Comparison of ENCODE assay signal across 24 cellular contexts in the genomic region with DNA sequence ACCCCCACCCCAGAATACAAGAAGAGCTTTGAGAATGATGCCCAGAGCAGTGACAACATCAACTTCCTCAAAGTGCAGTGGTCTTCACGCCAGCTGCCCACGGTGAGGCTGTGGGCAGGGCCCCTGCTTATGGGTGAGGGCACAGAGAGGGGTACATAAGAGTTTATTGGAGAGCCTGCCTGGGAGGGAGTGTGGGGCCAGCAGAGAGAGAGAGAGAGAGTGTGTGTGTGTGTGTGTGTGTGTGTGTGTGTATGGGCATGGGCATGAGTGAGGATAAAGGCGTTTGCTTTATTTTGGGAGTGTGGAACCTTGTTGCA. TPM values are rescaled to one million over a fixed set of nuclear protein-coding genes. Genes with fewer than 3 reads are reported as not detected.
DNase-seq lines count a peak whose midpoint lies in the region; ATAC-seq and TF ChIP-seq lines count a peak whose summit lies in the region.
"Had no signal": no experiment of that assay in that cellular context is flagged by ENCODE, and none has a peak within 500 bp of the region (broad histone marks: within the 10 kb centered on the region; RNA-seq: fewer than 3 reads in every experiment).

No MANE protein-coding gene starts in this region.

- 93% methylated on average over 3 of the region's 3 CpGs; no CpG with 5 or more reads in 1 of the 2 experiments for WGBS in endodermal cell (ENCODE audit: insufficient coverage in 1 of 2, insufficient read length in 1 of 2), 2 experiments
- WGBS in esophagus squamous epithelium, 2 donors = 39 to 68% methylated on average over 3 of the region's 3 CpGs

- H3K27me3 ChIP-seq in endodermal cell (ENCODE audit: control insufficient read depth, insufficient read depth, low read length, poor library complexity, severe bottlenecking) = peaks cover 3% of the 10 kb centered on the region
- H3K27me3 ChIP-seq in uterus = no peaks in the 10 kb centered on the region
- peaks cover 0 to under 1% (median 0%) of the 10 kb centered on the region in 4 donors for H3K27me3 ChIP-seq in esophagus squamous epithelium
- H3K27me3 ChIP-seq: right atrium auricular region, tibial nerve had no signal

- H3K4me1 Mint-ChIP-seq in HFFc6 (ENCODE audit: low read depth) (peaks cover 14% of the 10 kb centered on the region), endodermal cell (peaks cover 9% of the 10 kb centered on the region)
- peaks cover 19% of the 10 kb centered on the region for H3K4me1 Mint-ChIP-seq in stimulated activated effector memory CD8-positive, alpha-beta T cell treated with anti-CD3 and anti-CD28 coated beads, Interleukin-12 subunit alpha, Interleukin-12 subunit beta, amount 100 ng/mL, for 72 hours

- H3K27ac Mint-ChIP-seq in HFFc6 = peak overlapping the region; percentile 9; the same call in 1 of the 2 replicates
- H3K27ac Mint-ChIP-seq in endodermal cell = no peak overlapping the region
- H3K27ac Mint-ChIP-seq in stimulated activated effector memory CD8-positive, alpha-beta T cell treated with anti-CD3 and anti-CD28 coated beads, Interleukin-12 subunit alpha, Interleukin-12 subunit beta, amount 100 ng/mL, for 72 hours = peak overlapping the region; percentile 83
- H3K27ac Mint-ChIP-seq: activated T-helper 1 cell treated with anti-CD3 and anti-CD28 coated beads, Interleukin-12 subunit alpha, Interleukin-12 subunit beta, Interleukin-2, Interleukin-4 antibody, amounts not matched to agents 30 ng/mL and 10 ng/mL and 1 ng/mL, durations not matched to agents 14 hours and 24 hours and 36 hours had no signal

- TF ChIP-seq CTCF in HFFc6 (IDR thresholded peaks at IDR 0.05) (no peak), endodermal cell (conservative IDR thresholded peaks at IDR 0.05) (no peak), uterus (IDR thresholded peaks at IDR 0.05) (no peak), esophagus squamous epithelium (IDR thresholded peaks at IDR 0.05) (no peak)

- no peaks in the 10 kb centered on the region for H3K4me1 ChIP-seq in endodermal cell (ENCODE audit: control insufficient read depth, insufficient read depth, low read length)
- H3K4me1 ChIP-seq in uterus = peaks cover 0 to 7% of the 10 kb centered on the region in 2 donors
- peaks cover 9 to 44% (median 16%) of the 10 kb centered on the region in 3 donors for H3K4me1 ChIP-seq in esophagus squamous epithelium

- H3K36me3 ChIP-seq in endodermal cell (ENCODE audit: control insufficient read depth, insufficient read depth, low read length) = peaks cover 91% of the 10 kb centered on the region
- H3K36me3 ChIP-seq in uterus = no peaks in the 10 kb centered on the region
- peaks cover 56 to 91% (median 56%) of the 10 kb centered on the region in 3 donors for H3K36me3 ChIP-seq in esophagus squamous epithelium

- TF ChIP-seq POLR2A in uterus (IDR thresholded peaks at IDR 0.05) (no peak), esophagus squamous epithelium (IDR thresholded peaks at IDR 0.05) (no peak)

- H3K27ac ChIP-seq in endodermal cell (ENCODE audit: low read depth, low read length) (no peak overlapping the region), uterus (no peak overlapping the region), esophagus squamous epithelium (no peak overlapping the region)
- H3K27ac ChIP-seq: C4-2B, cardiac muscle cell, right atrium auricular region, tibial nerve had no signal

- H3K9me3 Mint-ChIP-seq in HFFc6 = no peaks in the 10 kb centered on the region
- no peaks in the 10 kb centered on the region for H3K9me3 Mint-ChIP-seq in endodermal cell
- no peaks in the 10 kb centered on the region for H3K9me3 Mint-ChIP-seq in stimulated activated effector memory CD8-positive, alpha-beta T cell treated with anti-CD3 and anti-CD28 coated beads, Interleukin-12 subunit alpha, Interleukin-12 subunit beta, amount 100 ng/mL, for 72 hours
- H3K9me3 Mint-ChIP-seq: activated T-helper 1 cell treated with anti-CD3 and anti-CD28 coated beads, Interleukin-12 subunit alpha, Interleukin-12 subunit beta, Interleukin-2, Interleukin-4 antibody, amounts not matched to agents 30 ng/mL and 10 ng/mL and 1 ng/mL, durations not matched to agents 14 hours and 24 hours and 36 hours; T-cell had no signal

- no peak for ATAC-seq in stimulated activated effector memory CD8-positive, alpha-beta T cell treated with anti-CD3 and anti-CD28 coated beads, Interleukin-12 subunit alpha, Interleukin-12 subunit beta, amount 100 ng/mL, for 72 hours
- ATAC-seq: left cardiac atrium; stimulated activated naive CD8-positive, alpha-beta T cell treated with anti-CD3 and anti-CD28 coated beads, Interleukin-15, Interleukin-2, amounts not matched to agents 100 U/mL and 50 U/mL, for 24 hours; T-cell had no signal

- H3K4me3 ChIP-seq in endodermal cell (ENCODE audit: low read length) (no peak overlapping the region), uterus (no peak overlapping the region), esophagus squamous epithelium (no peak overlapping the region)
- H3K4me3 ChIP-seq: cardiac muscle cell, HAP-1, right atrium auricular region, tibial nerve had no signal

- H3K9ac ChIP-seq in endodermal cell (ENCODE audit: extremely low read depth, low read length, poor library complexity, severe bottlenecking) = no peak overlapping the region

- H3K36me3 Mint-ChIP-seq in HFFc6 (ENCODE audit: low read depth) (peaks cover 30% of the 10 kb centered on the region), endodermal cell (ENCODE audit: low read depth) (peaks cover 72% of the 10 kb centered on the region)
- peaks cover 65% of the 10 kb centered on the region for H3K36me3 Mint-ChIP-seq in stimulated activated effector memory CD8-positive, alpha-beta T cell treated with anti-CD3 and anti-CD28 coated beads, Interleukin-12 subunit alpha, Interleukin-12 subunit beta, amount 100 ng/mL, for 72 hours

- peaks cover 10% of the 10 kb centered on the region for H3K27me3 Mint-ChIP-seq in HFFc6 (ENCODE audit: insufficient read depth)
- H3K27me3 Mint-ChIP-seq in endodermal cell (ENCODE audit: insufficient read depth) = peaks cover 6% of the 10 kb centered on the region

- DNase-seq in activated CD4-positive, CD25-positive, alpha-beta regulatory T cell treated with anti-CD3 and anti-CD28 coated beads, Interleukin-2, amount 50 U/mL, for 72 hours = peak; percentile 17
- DNase-seq in activated CD4-positive, CD25-positive, alpha-beta regulatory T cell (lab: John Stamatoyannopoulos, UW) = no peak
- DNase-seq in HFFc6 (no peak), endodermal cell (peak; percentile 12), uterus (no peak), esophagus squamous epithelium (lab: John Stamatoyannopoulos, UW) (no peak), DMS53 (lab: John Stamatoyannopoulos, UW) (no peak)
- no peak for DNase-seq in stimulated activated effector memory CD8-positive, alpha-beta T cell treated with anti-CD3 and anti-CD28 coated beads, Interleukin-12 subunit alpha, Interleukin-12 subunit beta, amount 100 ng/mL, for 72 hours (ENCODE audit: low spot score in 2 of 2)
- DNase-seq: DMS153; GF-D8; left cardiac atrium; NCI-H526 treated with DMSO at 0.1 percent for 48 hours; stimulated activated CD4-positive, alpha-beta T cell treated with anti-CD3 and anti-CD28 coated beads, Interleukin-15, amount 100 ng/mL, for 24 hours; stimulated activated naive CD8-positive, alpha-beta T cell treated with anti-CD3 and anti-CD28 coated beads, Interleukin-15, Interleukin-2, amounts not matched to agents 100 U/mL and 50 U/mL, for 24 hours had no signal

- H3K4me3 Mint-ChIP-seq in HFFc6 = no peak overlapping the region
- no peak overlapping the region for H3K4me3 Mint-ChIP-seq in endodermal cell
- no peak overlapping the region for H3K4me3 Mint-ChIP-seq in stimulated activated effector memory CD8-positive, alpha-beta T cell treated with anti-CD3 and anti-CD28 coated beads, Interleukin-12 subunit alpha, Interleukin-12 subunit beta, amount 100 ng/mL, for 72 hours
- H3K4me3 Mint-ChIP-seq: activated T-helper 1 cell treated with anti-CD3 and anti-CD28 coated beads, Interleukin-12 subunit alpha, Interleukin-12 subunit beta, Interleukin-2, Interleukin-4 antibody, amounts not matched to agents 30 ng/mL and 10 ng/mL and 1 ng/mL, durations not matched to agents 14 hours and 24 hours and 36 hours; T-cell had no signal

- intact Hi-C loops in uterus (cut with DNase I; ENCODE audit: low total_unique reads) = no loop called here
- intact Hi-C loops in esophagus squamous epithelium (cut with DNase I) = no loop called here

- H3K9me3 ChIP-seq in endodermal cell (ENCODE audit: control insufficient read depth, low read length) = no peaks in the 10 kb centered on the region
- no peaks in the 10 kb centered on the region for H3K9me3 ChIP-seq in uterus
- no peaks in the 10 kb centered on the region for H3K9me3 ChIP-seq in esophagus squamous epithelium
- H3K9me3 ChIP-seq: HAP-1, right atrium auricular region, tibial nerve had no signal

RNA-seq across cellular contexts. Expression of a gene that starts 9.5 kb away (rescaled TPM):
- total RNA-seq in HFFc6 (2021; fragmentation: NEBNext Ultra II Directional; extraction: Animal tissue kit (Norgen Biotek cat#: 25700)) = not detected
- total RNA-seq in endodermal cell (under 1 TPM in 1 of 2 donors, not detected in 1; 0.92 TPM), uterus (not detected), esophagus squamous epithelium (not detected)
- polyA plus RNA-seq in endodermal cell (2013, experiment 1 of 2) = 1.7 TPM
- polyA plus RNA-seq in endodermal cell (2013, experiment 2 of 2) = 1.9 TPM
- total RNA-seq: A172; activated T-helper 1 cell treated with anti-CD3 and anti-CD28 coated beads, Interleukin-12 subunit alpha, Interleukin-12 subunit beta, Interleukin-2, Interleukin-4 antibody, amounts not matched to agents 30 ng/mL and 10 ng/mL and 1 ng/mL, durations not matched to agents 14 hours and 24 hours and 36 hours; glomerular endothelial cell; left cardiac atrium; right atrium auricular region; T-cell; tibial nerve had no signal
- polyA plus RNA-seq: cardiac muscle cell, esophagus had no signal

RNA-seq across cellular contexts. Expression of a gene that starts 9.9 kb away (rescaled TPM):
- 100 to 1,000 TPM; 181 to 228 (median 212) TPM for total RNA-seq in HFFc6 (2021; fragmentation: NEBNext Ultra II Directional; extraction: Animal tissue kit (Norgen Biotek cat#: 25700))
- total RNA-seq in endodermal cell = 100 to 1,000 TPM; 230 to 325 TPM
- polyA plus RNA-seq in endodermal cell (2013, experiment 1 of 2) = 149 TPM
- polyA plus RNA-seq in endodermal cell (2013, experiment 2 of 2) = 148 TPM
- 100 to 1,000 TPM in 1 of 4 donors, 10 to 100 TPM in 3; 47.1 to 200 (median 50.8) TPM for total RNA-seq in uterus
- 10 to 100 TPM; 22.4 to 61.2 (median 26.3) TPM for total RNA-seq in esophagus squamous epithelium

RNA-seq across cellular contexts. Expression of a gene that starts 17.9 kb away (rescaled TPM):
- not detected for total RNA-seq in HFFc6 (2021; fragmentation: NEBNext Ultra II Directional; extraction: Animal tissue kit (Norgen Biotek cat#: 25700))
- total RNA-seq in endodermal cell (not detected), uterus (10 to 100 TPM in 2 of 4 donors, 1 to 10 TPM in 1, under 1 TPM in 1; 0.51 to 52.1 (median 19.9) TPM), esophagus squamous epithelium (10 to 100 TPM in 1 of 4 donors, 1 to 10 TPM in 2, not detected in 1; 1.7 to 41.6 (median 9.1) TPM)
- polyA plus RNA-seq in endodermal cell (2013, experiment 1 of 2) = not detected
- polyA plus RNA-seq in endodermal cell (2013, experiment 2 of 2) = not detected
- total RNA-seq: A172; activated T-helper 1 cell treated with anti-CD3 and anti-CD28 coated beads, Interleukin-12 subunit alpha, Interleukin-12 subunit beta, Interleukin-2, Interleukin-4 antibody, amounts not matched to agents 30 ng/mL and 10 ng/mL and 1 ng/mL, durations not matched to agents 14 hours and 24 hours and 36 hours; cardiac muscle cell; glomerular endothelial cell; T-cell had no signal
- polyA plus RNA-seq: cardiac muscle cell had no signal

RNA-seq across cellular contexts. Expression of a gene that starts 42.5 kb away (rescaled TPM):
- total RNA-seq in HFFc6 (2021; fragmentation: NEBNext Ultra II Directional; extraction: Animal tissue kit (Norgen Biotek cat#: 25700)) = under 1 TPM in 4 of 6 experiments, not detected in 2; 0.20 to 0.48 (median 0.38) TPM
- 10 to 100 TPM; 13.8 to 19.3 TPM for total RNA-seq in endodermal cell
- polyA plus RNA-seq in endodermal cell (2013, experiment 1 of 2) = 5.8 TPM
- 4.8 TPM for polyA plus RNA-seq in endodermal cell (2013, experiment 2 of 2)
- 10 to 100 TPM in 1 of 4 donors, 1 to 10 TPM in 1, not detected in 2; 1.8 to 22.0 TPM for total RNA-seq in uterus
- total RNA-seq in esophagus squamous epithelium = 1 to 10 TPM in 2 of 4 donors, under 1 TPM in 1, not detected in 1; 0.38 to 7.6 (median 1.5) TPM
- total RNA-seq: A172; activated T-helper 1 cell treated with anti-CD3 and anti-CD28 coated beads, Interleukin-12 subunit alpha, Interleukin-12 subunit beta, Interleukin-2, Interleukin-4 antibody, amounts not matched to agents 30 ng/mL and 10 ng/mL and 1 ng/mL, durations not matched to agents 14 hours and 24 hours and 36 hours; glomerular endothelial cell; left cardiac atrium; right atrium auricular region had no signal

Comparison
In these comparisons a context has a peak if more than half of its experiments do, and no peak if none do; other contexts are left out.
1. DNase-seq: peak in activated CD4-positive, CD25-positive, alpha-beta regulatory T cell treated with anti-CD3 and anti-CD28 coated beads, Interleukin-2, amount 50 U/mL, for 72 hours (single experiment) and endodermal cell (single experiment); none in activated CD4-positive, CD25-positive, alpha-beta regulatory T cell (0 of 4), HFFc6 (single experiment), stimulated activated effector memory CD8-positive, alpha-beta T cell treated with anti-CD3 and anti-CD28 coated beads, Interleukin-12 subunit alpha, Interleukin-12 subunit beta, amount 100 ng/mL, for 72 hours (0 of 2), uterus (0 of 2), esophagus squamous epithelium (single experiment) and DMS53 (single experiment).